Comparison of ENCODE assay signal across 8 cellular contexts in genomic region chr9:89178162-89179120, GRCh38. TPM values are rescaled to one million over a fixed set of nuclear protein-coding genes. Genes with fewer than 3 reads are reported as not detected.
DNase-seq lines count a peak whose midpoint lies in the region; ATAC-seq and TF ChIP-seq lines count a peak whose summit lies in the region.
"Had no signal": no experiment of that assay in that cellular context is flagged by ENCODE, and none has a peak within 500 bp of the region (broad histone marks: within the 10 kb centered on the region; RNA-seq: fewer than 3 reads in every experiment).

SHC3 (minus strand) TSS chr9:89178818; CDS start chr9:89178460, 358 bp downstream.

- H3K4me3 ChIP-seq in HEK293 (ENCODE audit: low read depth, low read length), result peak within 1 kb of the TSS; percentile 28
- H3K4me3 ChIP-seq in iPS DF 6.9 (ENCODE audit: low read length), result peak within 1 kb of the TSS; percentile 46
- H3K4me3 ChIP-seq in skin epidermis, result peak within 1 kb of the TSS; percentile 30 to 58 (median 34)

- H3K27ac ChIP-seq in HEK293 (ENCODE audit: extremely low read depth, low read depth, low read length), result peak within 1 kb of the TSS; percentile 90
- no peak within 1 kb of the TSS for H3K27ac ChIP-seq in iPS DF 6.9 (ENCODE audit: low read length)
- H3K27ac ChIP-seq in skin epidermis, result peak within 1 kb of the TSS in 17 of 21 experiments; percentile 23 to 77 (median 62)

- H3K4me1 ChIP-seq in HEK293 (ENCODE audit: control insufficient read depth, insufficient read depth, low read length) (peaks cover 15% of the 10 kb centered on the region), iPS DF 6.9 (ENCODE audit: control insufficient read depth, insufficient read depth, low read length) (no peaks in the 10 kb centered on the region; the same call in 1 of the 2 replicates)

- TF ChIP-seq CTCF in HEK293 (tag by site-specific recombination; IDR thresholded peaks at IDR 0.05), result no peak
- TF ChIP-seq CTCF in activated CD8-positive, alpha-beta T cell treated with anti-CD3 and anti-CD28 coated beads for 36 hours (IDR thresholded peaks at IDR 0.05), result no peak

- peak; percentile 18 for DNase-seq in activated CD8-positive, alpha-beta T cell treated with anti-CD3 and anti-CD28 coated beads for 36 hours
- no peak for DNase-seq in iPS DF 6.9 (ENCODE audit: low read depth, low spot score)
- DNase-seq in sciatic nerve (ENCODE audit: low spot score), result no peak
- no peak for DNase-seq in SKM-1 (lab: John Stamatoyannopoulos, UW; ENCODE audit: unreplicated experiment)

- no peak for ATAC-seq in activated CD8-positive, alpha-beta T cell treated with anti-CD3 and anti-CD28 coated beads for 36 hours
- no peak for ATAC-seq in sciatic nerve
- no peak for ATAC-seq in GM18861 (IDR thresholded peaks at IDR 0.05; ENCODE audit: unreplicated experiment)

- H3K27me3 Mint-ChIP-seq in activated CD8-positive, alpha-beta T cell treated with anti-CD3 and anti-CD28 coated beads for 36 hours, result peaks cover 60% of the 10 kb centered on the region

- peak within 1 kb of the TSS; percentile 56 for H3K4me3 Mint-ChIP-seq in activated CD8-positive, alpha-beta T cell treated with anti-CD3 and anti-CD28 coated beads for 36 hours

- H3K27me3 ChIP-seq in iPS DF 6.9 (ENCODE audit: control insufficient read depth, insufficient read depth, low read length), result peaks cover 9% of the 10 kb centered on the region

- H3K36me3 Mint-ChIP-seq in activated CD8-positive, alpha-beta T cell treated with anti-CD3 and anti-CD28 coated beads for 36 hours (ENCODE audit: low read depth), result no peaks in the 10 kb centered on the region

- H3K9me3 Mint-ChIP-seq in activated CD8-positive, alpha-beta T cell treated with anti-CD3 and anti-CD28 coated beads for 36 hours, result no peaks in the 10 kb centered on the region

- intact Hi-C loops in activated CD8-positive, alpha-beta T cell treated with anti-CD3 and anti-CD28 coated beads for 36 hours (cut with micrococcal nuclease), result no loop called here
- intact Hi-C loops in sciatic nerve (cut with DNase I), result no loop called here

- WGBS in iPS DF 6.9 (ENCODE audit: insufficient coverage, insufficient read length), result no CpG with 5 or more reads among the region's 73 CpGs

- peaks cover 23% of the 10 kb centered on the region for H3K4me1 Mint-ChIP-seq in activated CD8-positive, alpha-beta T cell treated with anti-CD3 and anti-CD28 coated beads for 36 hours (ENCODE audit: low read depth)

- H3K36me3 ChIP-seq in HEK293 (ENCODE audit: control insufficient read depth in 2 of 2, insufficient read depth in 1 of 2, low read length in 2 of 2), result no peaks in the 10 kb centered on the region
- no peaks in the 10 kb centered on the region for H3K36me3 ChIP-seq in iPS DF 6.9 (ENCODE audit: control insufficient read depth, insufficient read depth, low read length)

- POLR2A ChIA-PET in HEK293 (lab: Yijun Ruan, JAX), result no interaction called here
- POLR2A ChIA-PET in activated CD8-positive, alpha-beta T cell treated with anti-CD3 and anti-CD28 coated beads for 36 hours (lab: Charles Lee), result no interaction called here

- H3K9me3 ChIP-seq in HEK293 (ENCODE audit: control insufficient read depth, insufficient read depth, low read depth, low read length), result no peaks in the 10 kb centered on the region
- H3K9me3 ChIP-seq in iPS DF 6.9 (ENCODE audit: control insufficient read depth, insufficient read depth, low read length), result no peaks in the 10 kb centered on the region

- CTCF ChIA-PET in HEK293 (lab: Yijun Ruan, JAX), result no interaction called here
- CTCF ChIA-PET in activated CD8-positive, alpha-beta T cell treated with anti-CD3 and anti-CD28 coated beads for 36 hours (lab: Charles Lee), result no interaction called here

- H3K27ac Mint-ChIP-seq in activated CD8-positive, alpha-beta T cell treated with anti-CD3 and anti-CD28 coated beads for 36 hours, result no peak within 1 kb of the TSS

TF ChIP-seq in HEK293, 187 proteins besides CTCF, POLR2A, EP300 and RAD21:
- no peak for TF ChIP-seq ZNF518A (tag by site-specific recombination; conservative IDR thresholded peaks at IDR 0.05; ENCODE audit: low read depth)
- TF ChIP-seq KLF9 (tag by site-specific recombination; IDR thresholded peaks at IDR 0.05; ENCODE audit: low read depth), result no peak
- TF ChIP-seq ELK4 (IDR thresholded peaks at IDR 0.05; ENCODE audit: borderline replicate concordance, low read depth, low read length), result no peak
- no peak for TF ChIP-seq ZSCAN23 (tag by site-specific recombination; IDR thresholded peaks at IDR 0.05)
- no peak for TF ChIP-seq SETDB1 (IDR thresholded peaks at IDR 0.05; ENCODE audit: insufficient read length, low read length)
- no peak for TF ChIP-seq ZNF416 (tag by site-specific recombination; IDR thresholded peaks at IDR 0.05)
- no peak for TF ChIP-seq ZNF184 (tag by site-specific recombination; IDR thresholded peaks at IDR 0.05)
- TF ChIP-seq ZNF624 (tag by site-specific recombination; IDR thresholded peaks at IDR 0.05), result no peak
- no peak for TF ChIP-seq ZFHX2 (tag by site-specific recombination; conservative IDR thresholded peaks at IDR 0.05)
- TF ChIP-seq GLIS1 (tag by site-specific recombination; IDR thresholded peaks at IDR 0.05), result no peak
- no peak for TF ChIP-seq ZEB2 (tag by site-specific recombination; IDR thresholded peaks at IDR 0.05)

RNA-seq across cellular contexts. Expression of gene SHC3, which starts in this region (rescaled TPM):
- not detected for total RNA-seq in activated CD8-positive, alpha-beta T cell treated with anti-CD3 and anti-CD28 coated beads for 36 hours
- 5.3 TPM for total RNA-seq in sciatic nerve
- total RNA-seq: T-helper 2 cell treated with Interferon-gamma antibody and Interleukin-4, amounts not matched to agents 100 ng/mL and 5 ng/mL, for 36 hours had no signal

Comparison
In these comparisons a context has a peak if more than half of its experiments do, and no peak if none do; other contexts are left out.
1. Peak in DNase-seq in activated CD8-positive, alpha-beta T cell treated with anti-CD3 and anti-CD28 coated beads for 36 hours; RNA of the gene not detected or under 1 TPM.